10 cellular contexts compared by ENCODE assay signal in genomic region chr14:104968153-104968527, GRCh38. TPM values are rescaled to one million over a fixed set of nuclear protein-coding genes. Genes with fewer than 3 reads are reported as not detected.
A peak's percentile ranks its signal among the peaks of the same experiment; 100 is the strongest.
DNase-seq lines count a peak whose midpoint lies in the region; ATAC-seq, FAIRE-seq and TF ChIP-seq lines count a peak whose summit lies in the region.
"Had no signal": no experiment of that assay in that cellular context is flagged by ENCODE, and none has a peak within 500 bp of the region (broad histone marks: within the 10 kb centered on the region; RNA-seq: fewer than 3 reads in every experiment).

No MANE protein-coding gene starts in this region.

- H3K4me3 ChIP-seq in breast epithelium (peak overlapping the region; percentile 43 to 69 (median 57)), kidney (ENCODE audit: low read length in 2 of 2) (peak overlapping the region in 1 of 2 donors; percentile 25), subcutaneous abdominal adipose tissue (ENCODE audit: low read depth in 1 of 5, low read length in 5 of 5) (peak overlapping the region; percentile 28 to 61 (median 57))

- DNase-seq in HT1080 (ENCODE audit: low read depth) (peak; percentile 27), breast epithelium (ENCODE audit: low spot score in 2 of 2) (peak; percentile 57 to 78), kidney (peak; percentile 95), ACHN (no peak), amniotic stem cell (lab: John Stamatoyannopoulos, UW) (no peak)
- DNase-seq: SIG-M5 had no signal

- TF ChIP-seq POLR2A in breast epithelium (IDR thresholded peaks at IDR 0.05) = no peak

- H3K27me3 ChIP-seq in breast epithelium (no peaks in the 10 kb centered on the region), subcutaneous abdominal adipose tissue (ENCODE audit: control insufficient read depth in 5 of 5, insufficient read depth in 4 of 5, low read length in 5 of 5) (peaks cover 38 to 57% (median 45%) of the 10 kb centered on the region in 5 donors)

- peak overlapping the region; percentile 95 to 97 for H3K27ac ChIP-seq in breast epithelium
- H3K27ac ChIP-seq in kidney (ENCODE audit: low read depth in 2 of 2, low read length in 2 of 2) = no peak overlapping the region
- H3K27ac ChIP-seq in subcutaneous abdominal adipose tissue (ENCODE audit: low read depth, low read length) = no peak overlapping the region

- ATAC-seq in GM19324 (IDR thresholded peaks at IDR 0.05; ENCODE audit: low FRiP score, unreplicated experiment) (no peak), GM18907 (IDR thresholded peaks at IDR 0.05; ENCODE audit: unreplicated experiment) (no peak)

- H3K4me1 ChIP-seq in breast epithelium (peaks cover 30 to 33% of the 10 kb centered on the region in 2 donors), kidney (ENCODE audit: control insufficient read depth in 1 of 2, insufficient read depth in 1 of 2, low read depth in 1 of 2, low read length in 2 of 2) (peaks cover 0 to 23% of the 10 kb centered on the region in 2 donors), subcutaneous abdominal adipose tissue (ENCODE audit: control insufficient read depth in 5 of 5, insufficient read depth in 5 of 5, low read length in 5 of 5) (peaks cover 0 to 45% (median 38%) of the 10 kb centered on the region in 5 donors)

- H3K36me3 ChIP-seq in breast epithelium = no peaks in the 10 kb centered on the region
- no peaks in the 10 kb centered on the region for H3K36me3 ChIP-seq in kidney (ENCODE audit: control insufficient read depth in 1 of 2, insufficient read depth in 2 of 2, low read length in 2 of 2)
- H3K36me3 ChIP-seq in subcutaneous abdominal adipose tissue (ENCODE audit: control insufficient read depth in 5 of 5, insufficient read depth in 5 of 5, low read length in 5 of 5) = no peaks in the 10 kb centered on the region

- in situ Hi-C loops in ACHN (cut with HindIII; ENCODE audit: low pct_ligation_motif_present, low pct_unique_long_range_greater_than_20kb, low sequenced_read_pairs) = no loop called here

- H3K9me3 ChIP-seq in breast epithelium (no peaks in the 10 kb centered on the region), kidney (ENCODE audit: control insufficient read depth in 1 of 2, low read length in 2 of 2) (no peaks in the 10 kb centered on the region), subcutaneous abdominal adipose tissue (ENCODE audit: control insufficient read depth in 5 of 5, low read length in 5 of 5) (no peaks in the 10 kb centered on the region)

- TF ChIP-seq CTCF in breast epithelium (IDR thresholded peaks at IDR 0.05) (no peak), kidney (IDR thresholded peaks at IDR 0.05; ENCODE audit: borderline replicate concordance, extremely low read depth, insufficient read depth) (no peak)

- no peak for FAIRE-seq in kidney (lab: Jason Lieb, UNC)

- intact Hi-C loops in breast epithelium (cut with DNase I; ENCODE audit: low total_unique reads) (no loop called here), kidney (cut with DNase I) (no loop called here)

- H3K9ac ChIP-seq in kidney (ENCODE audit: low read length in 2 of 2) (no peak overlapping the region), subcutaneous abdominal adipose tissue (ENCODE audit: low read length in 5 of 5) (peak overlapping the region in 1 of 5 donors; percentile 27)

RNA-seq across cellular contexts. Expression of gene AHNAK2, which starts 10.0 kb away (rescaled TPM):
- 52.6 and 54.6 TPM in 2 replicates for total RNA-seq in HT1080 (2014; rRNA removed; shearing (Covaris generic))
- polyA plus RNA-seq in HT1080 (2015; cell fraction: cytosol; rRNA removed) = 13.5 and 15.1 TPM in 2 replicates
- polyA plus RNA-seq in HT1080 (2015; cell fraction: nucleus; rRNA removed) = 172 and 182 TPM in 2 replicates
- total RNA-seq in breast epithelium (10 to 100 TPM; 15.1 to 46.7 (median 19.3) TPM), kidney (72.0 TPM)
- 1.1 TPM for polyA plus RNA-seq in kidney (ENCODE audit: insufficient read depth, low read depth, low replicate concordance)

RNA-seq across cellular contexts. Expression of gene CLBA1, which starts 17.4 kb away (rescaled TPM):
- 5.1 and 5.4 TPM in 2 replicates for total RNA-seq in HT1080 (2014; rRNA removed; shearing (Covaris generic))
- 6.5 and 7.1 TPM in 2 replicates for polyA plus RNA-seq in HT1080 (2015; cell fraction: cytosol; rRNA removed)
- 24.1 and 30.5 TPM in 2 replicates for polyA plus RNA-seq in HT1080 (2015; cell fraction: nucleus; rRNA removed)
- total RNA-seq in breast epithelium (10 to 100 TPM in 1 of 3 donors, 1 to 10 TPM in 2; 4.5 to 17.0 (median 8.8) TPM), kidney (22.6 TPM)
- 13.2 TPM for polyA plus RNA-seq in kidney (ENCODE audit: insufficient read depth, low read depth, low replicate concordance)

RNA-seq across cellular contexts. Expression of gene PLD4, which starts 43.5 kb away (rescaled TPM):
- 0.02 and 0.10 TPM in 2 replicates for total RNA-seq in HT1080 (2014; rRNA removed; shearing (Covaris generic))
- not detected in 2 replicates for polyA plus RNA-seq in HT1080 (2015; cell fraction: cytosol; rRNA removed)
- polyA plus RNA-seq in HT1080 (2015; cell fraction: nucleus; rRNA removed) = 0.08 and 0.28 TPM in 2 replicates
- total RNA-seq in breast epithelium (1 to 10 TPM in 1 of 3 donors, under 1 TPM in 1, not detected in 1; 0.33 to 4.0 TPM), kidney (3.2 TPM)
- not detected for polyA plus RNA-seq in kidney (ENCODE audit: insufficient read depth, low read depth, low replicate concordance)
- total RNA-seq: dermis microvascular lymphatic vessel endothelial cell had no signal

RNA-seq across cellular contexts. Expression of gene CDCA4, which starts 52.7 kb away (rescaled TPM):
- 70.9 and 87.9 TPM in 2 replicates for total RNA-seq in HT1080 (2014; rRNA removed; shearing (Covaris generic))
- polyA plus RNA-seq in HT1080 (2015; cell fraction: cytosol; rRNA removed) = 77.8 and 87.3 TPM in 2 replicates
- polyA plus RNA-seq in HT1080 (2015; cell fraction: nucleus; rRNA removed) = 53.0 and 55.8 TPM in 2 replicates
- total RNA-seq in breast epithelium (10 to 100 TPM in 2 of 3 donors, 1 to 10 TPM in 1; 5.1 to 10.4 (median 10.2) TPM), kidney (6.3 TPM)
- polyA plus RNA-seq in kidney (ENCODE audit: insufficient read depth, low read depth, low replicate concordance) = 4.1 TPM

Comparison
In these comparisons a context has a peak if more than half of its experiments do, and no peak if none do; other contexts are left out.
1. DNase-seq: peak in HT1080 (single experiment), breast epithelium (2 of 2) and kidney (single experiment); none in ACHN (single experiment) and amniotic stem cell (single experiment).
2. H3K27ac ChIP-seq: peak in breast epithelium (2 of 2); none in kidney (0 of 2) and subcutaneous abdominal adipose tissue (single experiment).